1 cellular context compared by ENCODE assay signal in the genomic region with DNA sequence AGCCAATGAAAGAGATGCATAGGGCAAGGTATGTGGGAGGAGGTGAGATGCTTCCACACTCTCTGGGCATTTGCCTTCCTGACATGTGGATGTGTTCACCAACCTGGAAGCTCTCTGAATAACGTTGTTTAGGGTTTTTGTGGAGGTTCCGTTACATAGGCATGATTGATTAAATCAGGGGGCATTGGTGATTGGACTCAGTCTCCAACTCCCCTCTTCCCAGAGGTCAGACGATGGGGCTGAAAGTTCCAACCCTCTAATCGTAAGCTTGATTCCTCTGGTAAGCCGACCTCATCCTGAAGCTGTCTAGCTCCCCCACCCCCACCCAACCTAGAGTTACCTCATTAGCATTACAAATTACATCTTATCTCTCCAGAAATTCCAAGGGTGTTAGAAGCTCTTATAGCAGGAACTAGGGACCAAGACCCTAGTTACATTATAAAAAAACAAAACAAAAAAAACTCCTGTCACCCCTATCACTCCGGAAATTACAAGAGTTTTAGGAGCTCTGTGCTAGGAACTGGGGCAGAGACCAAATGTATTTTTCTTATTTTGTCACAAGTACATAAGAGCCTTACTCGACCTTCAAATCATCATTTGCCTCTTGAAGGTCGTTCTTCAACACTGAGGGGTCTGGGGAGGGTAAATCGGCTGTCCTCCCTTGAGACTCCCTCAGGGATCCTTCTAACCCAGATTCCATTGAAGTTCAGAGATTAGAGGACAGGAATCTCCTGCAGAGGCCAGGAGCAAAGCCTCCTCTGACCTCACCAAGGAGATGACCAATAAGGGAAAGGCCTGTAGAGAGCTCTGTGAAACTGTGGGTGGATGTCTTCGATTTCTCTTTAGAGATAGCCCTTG.
TF ChIP-seq lines count a peak whose summit lies in the region.

No MANE protein-coding gene starts in this region.

TF ChIP-seq in IMR-90, 13 proteins besides CTCF, POLR2A, EP300 and RAD21:
- TF ChIP-seq CHD1 (IDR thresholded peaks at IDR 0.05; ENCODE audit: low read depth, low read length) (no peak), NFE2L2 (IDR thresholded peaks at IDR 0.05; ENCODE audit: low read depth, low read length) (no peak), MAZ (IDR thresholded peaks at IDR 0.05; ENCODE audit: borderline replicate concordance, low read depth, low read length) (no peak), MXI1 (IDR thresholded peaks at IDR 0.05; ENCODE audit: borderline replicate concordance, low read depth, low read length) (no peak), SMC3 (IDR thresholded peaks at IDR 0.05; ENCODE audit: low read depth, low read length) (no peak), BHLHE40 (IDR thresholded peaks at IDR 0.05; ENCODE audit: low read depth, low read length) (no peak), CEBPB (IDR thresholded peaks at IDR 0.05; ENCODE audit: low read depth, low read length) (no peak), MAFK (IDR thresholded peaks at IDR 0.05; ENCODE audit: low read depth, low read length) (no peak), RFX5 (IDR thresholded peaks at IDR 0.05; ENCODE audit: low read depth, low read length) (no peak), RCOR1 (IDR thresholded peaks at IDR 0.05; ENCODE audit: insufficient replicate concordance, low read length) (no peak)
